Comparison of ENCODE assay signal across 1 cellular context in the genomic region with DNA sequence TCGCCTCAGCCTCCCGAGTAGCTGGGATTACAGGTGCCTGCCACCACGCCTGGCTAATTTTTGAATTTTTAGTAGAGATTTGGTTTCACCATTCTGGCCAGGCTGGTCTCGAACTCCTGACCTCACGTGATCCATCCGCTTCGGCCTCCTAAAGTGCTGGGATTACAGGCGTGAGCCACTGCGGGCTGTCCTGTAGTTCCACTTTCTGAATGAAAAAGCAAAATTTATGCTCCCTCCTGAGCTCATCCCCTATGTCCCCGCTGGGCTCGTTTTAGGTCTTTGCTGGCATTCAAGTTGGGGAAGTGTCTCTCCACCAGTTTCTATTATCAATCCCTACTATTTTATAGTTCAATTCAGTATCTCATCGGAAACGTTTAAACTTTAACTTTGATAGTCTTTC.
TF ChIP-seq lines count a peak whose summit lies in the region.

No MANE protein-coding gene starts in this region.

TF ChIP-seq in HepG2, 621 proteins besides CTCF, POLR2A, EP300 and RAD21:
- TF ChIP-seq ZNF383 (CRISPR knock-in tag; IDR thresholded peaks at IDR 0.05; ENCODE audit: borderline replicate concordance) (no peak), NR2C2 (CRISPR knock-in tag; IDR thresholded peaks at IDR 0.05; ENCODE audit: borderline replicate concordance) (0 out of 2 replicates have a peak, but pooled peaks have one; percentile 1), SP5 (CRISPR knock-in tag; IDR thresholded peaks at IDR 0.05; ENCODE audit: borderline replicate concordance, low read depth) (no peak), EEA1 (CRISPR knock-in tag; IDR thresholded peaks at IDR 0.05; ENCODE audit: borderline replicate concordance) (no peak), TEAD3 (CRISPR knock-in tag; optimal IDR thresholded peaks at IDR 0.05; ENCODE audit: borderline replicate concordance) (no peak), ATM (IDR thresholded peaks at IDR 0.05; ENCODE audit: borderline replicate concordance) (no peak), ZNF256 (CRISPR knock-in tag; conservative IDR thresholded peaks at IDR 0.05) (0 out of 2 replicates have a peak, but pooled peaks have one; percentile 3), ZMYM3 (CRISPR knock-in tag; IDR thresholded peaks at IDR 0.05) (peak; percentile 16; the same call in 1 of the 2 replicates), CC2D1A (CRISPR knock-in tag; IDR thresholded peaks at IDR 0.05) (no peak)
- TF ChIP-seq, protein P1, sequence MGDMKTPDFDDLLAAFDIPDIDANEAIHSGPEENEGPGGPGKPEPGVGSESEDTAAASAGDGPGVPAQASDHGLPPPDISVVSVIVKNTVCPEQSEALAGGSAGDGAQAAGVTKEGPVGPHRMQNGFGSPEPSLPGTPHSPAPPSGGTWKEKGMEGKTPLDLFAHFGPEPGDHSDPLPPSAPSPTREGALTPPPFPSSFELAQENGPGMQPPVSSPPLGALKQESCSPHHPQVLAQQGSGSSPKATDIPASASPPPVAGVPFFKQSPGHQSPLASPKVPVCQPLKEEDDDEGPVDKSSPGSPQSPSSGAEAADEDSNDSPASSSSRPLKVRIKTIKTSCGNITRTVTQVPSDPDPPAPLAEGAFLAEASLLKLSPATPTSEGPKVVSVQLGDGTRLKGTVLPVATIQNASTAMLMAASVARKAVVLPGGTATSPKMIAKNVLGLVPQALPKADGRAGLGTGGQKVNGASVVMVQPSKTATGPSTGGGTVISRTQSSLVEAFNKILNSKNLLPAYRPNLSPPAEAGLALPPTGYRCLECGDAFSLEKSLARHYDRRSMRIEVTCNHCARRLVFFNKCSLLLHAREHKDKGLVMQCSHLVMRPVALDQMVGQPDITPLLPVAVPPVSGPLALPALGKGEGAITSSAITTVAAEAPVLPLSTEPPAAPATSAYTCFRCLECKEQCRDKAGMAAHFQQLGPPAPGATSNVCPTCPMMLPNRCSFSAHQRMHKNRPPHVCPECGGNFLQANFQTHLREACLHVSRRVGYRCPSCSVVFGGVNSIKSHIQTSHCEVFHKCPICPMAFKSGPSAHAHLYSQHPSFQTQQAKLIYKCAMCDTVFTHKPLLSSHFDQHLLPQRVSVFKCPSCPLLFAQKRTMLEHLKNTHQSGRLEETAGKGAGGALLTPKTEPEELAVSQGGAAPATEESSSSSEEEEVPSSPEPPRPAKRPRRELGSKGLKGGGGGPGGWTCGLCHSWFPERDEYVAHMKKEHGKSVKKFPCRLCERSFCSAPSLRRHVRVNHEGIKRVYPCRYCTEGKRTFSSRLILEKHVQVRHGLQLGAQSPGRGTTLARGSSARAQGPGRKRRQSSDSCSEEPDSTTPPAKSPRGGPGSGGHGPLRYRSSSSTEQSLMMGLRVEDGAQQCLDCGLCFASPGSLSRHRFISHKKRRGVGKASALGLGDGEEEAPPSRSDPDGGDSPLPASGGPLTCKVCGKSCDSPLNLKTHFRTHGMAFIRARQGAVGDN (CRISPR knock-in tag; IDR thresholded peaks at IDR 0.05): no peak
